Comparison of ENCODE assay signal across 2 cellular contexts in genomic region chr1:233619414-233619813, GRCh38. TPM values are rescaled to one million over a fixed set of nuclear protein-coding genes. Genes with fewer than 3 reads are reported as not detected.
"Had no signal": no experiment of that assay in that cellular context is flagged by ENCODE, and none has a peak within 500 bp of the region (broad histone marks: within the 10 kb centered on the region; RNA-seq: fewer than 3 reads in every experiment).

No MANE protein-coding gene starts in this region.

RNA-seq across cellular contexts. Expression of gene KCNK1, which starts 5.5 kb away (rescaled TPM):
- total RNA-seq: activated naive CD8-positive, alpha-beta T cell treated with anti-CD3 and anti-CD28 coated beads for 36 hours; activated naive CD8-positive, alpha-beta T cell treated with anti-CD3 and anti-CD28 coated beads, Interleukin-2, amount 10 ng/mL, durations not matched to agents 7 days and 5 days had no signal
